Comparison of ENCODE assay signal across 9 cellular contexts in the genomic region with DNA sequence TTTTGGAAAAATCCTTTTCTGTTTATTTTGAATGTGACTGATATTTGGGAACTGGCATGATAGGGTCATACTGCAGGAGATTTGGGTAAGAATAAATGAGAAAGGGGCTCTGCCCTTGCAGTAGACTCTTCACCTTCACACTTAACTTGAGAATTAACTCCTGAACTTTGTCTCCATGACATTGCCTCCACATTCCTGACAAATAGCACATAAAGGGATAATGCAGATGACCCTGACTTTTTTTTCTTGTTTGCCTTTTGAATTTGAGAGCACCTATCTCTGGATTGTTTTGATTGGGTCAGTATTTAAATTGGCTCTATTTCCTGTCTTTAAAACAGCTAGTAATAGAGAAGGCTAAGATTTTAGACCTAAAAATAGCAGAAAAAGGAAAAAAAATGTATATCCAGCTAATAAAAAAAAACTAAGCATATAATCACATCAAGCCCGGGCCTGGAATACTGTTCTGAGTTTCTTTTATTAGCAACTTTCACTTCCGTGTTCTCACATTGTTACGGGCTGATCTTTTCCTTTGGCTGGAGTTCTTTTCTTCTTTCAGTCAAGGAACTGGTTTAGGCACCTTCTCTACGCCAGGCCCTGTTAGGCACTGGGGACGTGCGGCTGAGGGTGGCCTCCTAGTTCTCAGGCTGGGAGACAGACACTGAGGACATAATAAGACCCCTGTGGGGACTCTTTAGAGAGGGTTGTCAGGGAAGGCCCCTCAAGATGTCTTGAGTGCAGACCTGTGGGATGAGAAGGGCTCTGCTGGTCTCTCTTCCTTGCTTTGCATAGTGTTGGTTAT. TPM values are rescaled to one million over a fixed set of nuclear protein-coding genes. Genes with fewer than 3 reads are reported as not detected.
DNase-seq lines count a peak whose midpoint lies in the region; ATAC-seq and TF ChIP-seq lines count a peak whose summit lies in the region.
"Had no signal": no experiment of that assay in that cellular context is flagged by ENCODE, and none has a peak within 500 bp of the region (broad histone marks: within the 10 kb centered on the region; RNA-seq: fewer than 3 reads in every experiment).

No MANE protein-coding gene starts in this region.

- H3K9me3 Mint-ChIP-seq in activated CD8-positive, alpha-beta memory T cell treated with anti-CD3 and anti-CD28 coated beads, Interleukin-2, amount 10 ng/mL, durations not matched to agents 7 days and 5 days (ENCODE audit: low read depth) = no peaks in the 10 kb centered on the region

- no peak for TF ChIP-seq EP300 in tibial nerve (IDR thresholded peaks at IDR 0.05)

- peak; percentile 32 for DNase-seq in NT2/D1 (ENCODE audit: low read depth, low spot score)
- no peak for DNase-seq in esophagus squamous epithelium (lab: John Stamatoyannopoulos, UW)
- DNase-seq in midbrain (lab: John Stamatoyannopoulos, UW) = peak; percentile 28
- peak in 1 of 2 donors; percentile 21 for DNase-seq in tibial nerve (ENCODE audit: low spot score in 2 of 2)
- no peak for DNase-seq in stimulated activated CD8-positive, alpha-beta memory T cell treated with anti-CD3 and anti-CD28 coated beads, Interleukin-4, amount 100 ng/mL, for 48 hours
- DNase-seq in CD1c-positive myeloid dendritic cell (ENCODE audit: extremely low spot score) = no peak
- no peak for DNase-seq in activated CD8-positive, alpha-beta memory T cell treated with anti-CD3 and anti-CD28 coated beads, Interleukin-2, amount 10 ng/mL, durations not matched to agents 7 days and 5 days
- DNase-seq: foreskin keratinocyte had no signal

- H3K4me1 ChIP-seq in NT2/D1 (ENCODE audit: insufficient read depth, insufficient read length) = no peaks in the 10 kb centered on the region
- peaks cover 6 to 20% (median 6%) of the 10 kb centered on the region in 3 donors for H3K4me1 ChIP-seq in esophagus squamous epithelium
- peaks cover 0 to 14% (median 3%) of the 10 kb centered on the region in 4 donors for H3K4me1 ChIP-seq in tibial nerve

- TF ChIP-seq POLR2A in esophagus squamous epithelium (IDR thresholded peaks at IDR 0.05) = no peak
- no peak for TF ChIP-seq POLR2A in tibial nerve (IDR thresholded peaks at IDR 0.05)

- TF ChIP-seq CTCF in esophagus squamous epithelium (IDR thresholded peaks at IDR 0.05) (no peak), tibial nerve (IDR thresholded peaks at IDR 0.05) (no peak)

- H3K9me3 ChIP-seq in NT2/D1 (ENCODE audit: insufficient read depth, low read length) (no peaks in the 10 kb centered on the region), esophagus squamous epithelium (no peaks in the 10 kb centered on the region), tibial nerve (no peaks in the 10 kb centered on the region)

- CTCF ChIA-PET in activated CD8-positive, alpha-beta memory T cell treated with anti-CD3 and anti-CD28 coated beads, Interleukin-2, amount 10 ng/mL, durations not matched to agents 7 days and 5 days (lab: Charles Lee) = interaction anchor here (1.2 kb wide), 1 partner anchor 198 kb away, joined by 3 read pairs; no protein-coding TSS in a partner anchor

- no peak overlapping the region for H3K9ac ChIP-seq in NT2/D1 (ENCODE audit: insufficient read length, low read depth)

- no peaks in the 10 kb centered on the region for H3K27me3 Mint-ChIP-seq in activated CD8-positive, alpha-beta memory T cell treated with anti-CD3 and anti-CD28 coated beads, Interleukin-2, amount 10 ng/mL, durations not matched to agents 7 days and 5 days

- no peak overlapping the region for H3K27ac Mint-ChIP-seq in activated CD8-positive, alpha-beta memory T cell treated with anti-CD3 and anti-CD28 coated beads, Interleukin-2, amount 10 ng/mL, durations not matched to agents 7 days and 5 days

- intact Hi-C loops in esophagus squamous epithelium (cut with DNase I) = no loop called here

- WGBS in esophagus squamous epithelium, 2 donors = 29 to 38% methylated on average over 6 of the region's 6 CpGs
- 34 to 40% methylated on average over 6 of the region's 6 CpGs for WGBS in tibial nerve, 2 donors

- H3K36me3 ChIP-seq in NT2/D1 (ENCODE audit: insufficient read depth, insufficient read length, low read length) (no peaks in the 10 kb centered on the region), esophagus squamous epithelium (no peaks in the 10 kb centered on the region), tibial nerve (no peaks in the 10 kb centered on the region)

- ATAC-seq in GM21619 (IDR thresholded peaks at IDR 0.05; ENCODE audit: unreplicated experiment) = no peak
- ATAC-seq in activated CD8-positive, alpha-beta memory T cell treated with anti-CD3 and anti-CD28 coated beads, Interleukin-2, amount 10 ng/mL, durations not matched to agents 7 days and 5 days = no peak
- ATAC-seq: foreskin keratinocyte had no signal

- no peak overlapping the region for H3K4me3 Mint-ChIP-seq in activated CD8-positive, alpha-beta memory T cell treated with anti-CD3 and anti-CD28 coated beads, Interleukin-2, amount 10 ng/mL, durations not matched to agents 7 days and 5 days

- H3K4me3 ChIP-seq in NT2/D1 (ENCODE audit: insufficient read length, low read depth) = no peak overlapping the region
- H3K4me3 ChIP-seq in esophagus squamous epithelium = peak overlapping the region in 1 of 4 donors; percentile 0
- no peak overlapping the region for H3K4me3 ChIP-seq in tibial nerve

- H3K36me3 Mint-ChIP-seq in activated CD8-positive, alpha-beta memory T cell treated with anti-CD3 and anti-CD28 coated beads, Interleukin-2, amount 10 ng/mL, durations not matched to agents 7 days and 5 days = no peaks in the 10 kb centered on the region

- peak overlapping the region in 3 of 4 donors; percentile 6 to 34 (median 8) for H3K27ac ChIP-seq in esophagus squamous epithelium
- peak overlapping the region; percentile 5 to 83 (median 51) for H3K27ac ChIP-seq in tibial nerve
- H3K27ac ChIP-seq: foreskin keratinocyte had no signal

- H3K4me1 Mint-ChIP-seq in activated CD8-positive, alpha-beta memory T cell treated with anti-CD3 and anti-CD28 coated beads, Interleukin-2, amount 10 ng/mL, durations not matched to agents 7 days and 5 days = no peaks in the 10 kb centered on the region

- no peaks in the 10 kb centered on the region for H3K27me3 ChIP-seq in NT2/D1 (ENCODE audit: insufficient read depth, insufficient read length)
- H3K27me3 ChIP-seq in esophagus squamous epithelium = no peaks in the 10 kb centered on the region
- no peaks in the 10 kb centered on the region for H3K27me3 ChIP-seq in tibial nerve
- H3K27me3 ChIP-seq: foreskin keratinocyte had no signal

RNA-seq across cellular contexts. Expression of a gene that starts 53.1 kb away (rescaled TPM):
- 10 to 100 TPM in 3 of 4 donors, 1 to 10 TPM in 1; 9.4 to 27.3 (median 15.0) TPM for total RNA-seq in esophagus squamous epithelium
- total RNA-seq in tibial nerve = 10 to 100 TPM in 2 of 4 donors, 1 to 10 TPM in 2; 4.8 to 18.6 (median 9.5) TPM
- total RNA-seq in activated CD8-positive, alpha-beta memory T cell treated with anti-CD3 and anti-CD28 coated beads, Interleukin-2, amount 10 ng/mL, durations not matched to agents 7 days and 5 days = 10 to 100 TPM; 11.9 to 13.7 TPM

Comparison
In these comparisons a context has a peak if more than half of its experiments do, and no peak if none do; other contexts are left out.
1. DNase-seq: peak in NT2/D1 (single experiment) and midbrain (single experiment); none in esophagus squamous epithelium (single experiment), stimulated activated CD8-positive, alpha-beta memory T cell treated with anti-CD3 and anti-CD28 coated beads, Interleukin-4, amount 100 ng/mL, for 48 hours (single experiment), CD1c-positive myeloid dendritic cell (single experiment) and activated CD8-positive, alpha-beta memory T cell treated with anti-CD3 and anti-CD28 coated beads, Interleukin-2, amount 10 ng/mL, durations not matched to agents 7 days and 5 days (single experiment).